ENCODE assay signal across 11 cellular contexts in the genomic region with DNA sequence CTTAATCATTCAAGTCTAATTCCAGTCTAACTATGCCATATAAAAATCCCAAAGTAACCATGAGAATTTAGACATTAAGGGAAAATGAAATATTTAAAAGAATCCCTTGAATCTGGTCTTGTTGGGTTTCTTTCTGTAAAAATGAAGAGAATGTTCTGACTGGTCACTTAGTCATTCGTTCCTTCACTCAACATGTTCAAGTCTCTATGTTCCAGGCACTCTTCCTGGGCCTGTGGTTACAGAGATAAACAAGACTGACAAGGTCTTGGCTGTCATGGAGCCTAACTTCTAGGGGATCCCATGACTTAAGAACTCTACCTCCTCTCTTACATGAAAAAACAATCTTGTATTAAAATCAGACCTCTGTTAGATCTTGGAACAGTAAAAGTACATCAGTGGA.
DNase-seq lines count a peak whose midpoint lies in the region; ATAC-seq and TF ChIP-seq lines count a peak whose summit lies in the region.
"Had no signal": no experiment of that assay in that cellular context is flagged by ENCODE, and none has a peak within 500 bp of the region (broad histone marks: within the 10 kb centered on the region; RNA-seq: fewer than 3 reads in every experiment).

No MANE protein-coding gene starts in this region.

- H3K9me2 ChIP-seq in SK-N-SH, result no peaks in the 10 kb centered on the region

- H3K27me3 ChIP-seq in SK-N-SH (ENCODE audit: insufficient read depth), result no peaks in the 10 kb centered on the region
- no peaks in the 10 kb centered on the region for H3K27me3 ChIP-seq in psoas muscle (ENCODE audit: insufficient read depth in 3 of 3, low read length in 2 of 3)

- DNase-seq in GM04503 (ENCODE audit: low read depth) (peak; percentile 81), SK-N-SH (no peak), fibroblast of peridontal ligament (ENCODE audit: extremely low read depth) (peak; percentile 97), psoas muscle (no peak), DMS53 (lab: John Stamatoyannopoulos, UW) (no peak), left colon (no peak), C1 segment of cervical spinal cord (lab: John Stamatoyannopoulos, UW) (no peak)
- DNase-seq: activated gamma-delta T cell; lower lobe of right lung; stimulated activated CD4-positive, alpha-beta T cell treated with anti-CD3 and anti-CD28 coated beads, Interleukin-12 subunit alpha, Interleukin-12 subunit beta, amount 100 ng/mL, for 4 hours had no signal

- H3K4me1 ChIP-seq in SK-N-SH (ENCODE audit: control insufficient read depth in 1 of 2, insufficient read depth in 2 of 2, low read depth in 1 of 2, low read length in 1 of 2) (peaks cover 29 to 31% of the 10 kb centered on the region in 2 experiments), psoas muscle (peaks cover 2% of the 10 kb centered on the region)

- H3K4me3 ChIP-seq in SK-N-SH (ENCODE audit: low read depth in 2 of 2, low read length in 1 of 2), result no peak overlapping the region
- no peak overlapping the region for H3K4me3 ChIP-seq in psoas muscle
- H3K4me3 ChIP-seq: lower lobe of right lung had no signal

- CTCF ChIA-PET in SK-N-SH (lab: Yijun Ruan, JAX), result no interaction called here

- no peak for TF ChIP-seq RAD21 in SK-N-SH (IDR thresholded peaks at IDR 0.05; ENCODE audit: low read length)

- POLR2A ChIA-PET in SK-N-SH (lab: Yijun Ruan, JAX), result no interaction called here

- 55% methylated on average over 1 of the region's 1 CpG for WGBS in SK-N-SH (ENCODE audit: low lambda C conversion rate)
- WGBS in psoas muscle, 3 donors, result 69 to 95% (median 83%) methylated on average over 1 of the region's 1 CpG

- H4K20me1 ChIP-seq in SK-N-SH (ENCODE audit: insufficient read depth), result no peaks in the 10 kb centered on the region

- TF ChIP-seq EP300 in SK-N-SH (IDR thresholded peaks at IDR 0.05; ENCODE audit: borderline replicate concordance in 1 of 2, low read depth in 1 of 2, low read length in 1 of 2), result peak in 1 of 2 experiments; percentile 91; a peak in 2 of 4 replicates

- H3K9me3 ChIP-seq in SK-N-SH (no peaks in the 10 kb centered on the region), psoas muscle (no peaks in the 10 kb centered on the region)
- H3K9me3 ChIP-seq: lower lobe of right lung had no signal

- H3K36me3 ChIP-seq in SK-N-SH (replicated peaks in 1 of 2; ENCODE audit: control insufficient read depth in 1 of 2, insufficient read depth in 2 of 2, low read length in 1 of 2), result no peaks in the 10 kb centered on the region
- H3K36me3 ChIP-seq in psoas muscle (ENCODE audit: insufficient read depth in 1 of 2, low read depth in 1 of 2), result no peaks in the 10 kb centered on the region
- H3K36me3 ChIP-seq: lower lobe of right lung had no signal

- H3F3A ChIP-seq in SK-N-SH (replicated peaks; ENCODE audit: insufficient read depth), result peaks cover 12% of the 10 kb centered on the region

- no peaks in the 10 kb centered on the region for H3K79me2 ChIP-seq in SK-N-SH (ENCODE audit: insufficient read depth)

- TF ChIP-seq CTCF in SK-N-SH (IDR thresholded peaks at IDR 0.05), result no peak
- no peak for TF ChIP-seq CTCF in psoas muscle (IDR thresholded peaks at IDR 0.05)

- peak overlapping the region; percentile 80 to 81 for H3K27ac ChIP-seq in SK-N-SH (ENCODE audit: low read depth in 2 of 2, low read length in 1 of 2)
- H3K27ac ChIP-seq in psoas muscle, result no peak overlapping the region
- H3K27ac ChIP-seq: lower lobe of right lung had no signal

- no peak overlapping the region for H2AFZ ChIP-seq in SK-N-SH (ENCODE audit: low read depth)

- ATAC-seq in psoas muscle (peak; percentile 42 to 70 (median 50)), left colon (no peak), GM21619 (IDR thresholded peaks at IDR 0.05; ENCODE audit: unreplicated experiment) (no peak)

- no peak overlapping the region; the same call in 1 of the 2 replicates for H3K9ac ChIP-seq in SK-N-SH

- no peak overlapping the region for H3K4me2 ChIP-seq in SK-N-SH

- intact Hi-C loops in psoas muscle (cut with DNase I), result no loop called here
- intact Hi-C loops in left colon (cut with DNase I, micrococcal nuclease), result no loop called here

TF ChIP-seq in SK-N-SH, 30 proteins besides CTCF, POLR2A, EP300 and RAD21:
- TF ChIP-seq POLR2AphosphoS5 (IDR thresholded peaks at IDR 0.05; ENCODE audit: low read depth, low read length) (peak; percentile 40; the same call in 1 of the 2 replicates), JUND (IDR thresholded peaks at IDR 0.05) (peak; percentile 79), NFIC (IDR thresholded peaks at IDR 0.05; ENCODE audit: borderline replicate concordance) (peak; percentile 71), USF2 (IDR thresholded peaks at IDR 0.05; ENCODE audit: borderline replicate concordance, low read depth, low read length) (no peak), FOSL2 (IDR thresholded peaks at IDR 0.05; ENCODE audit: borderline replicate concordance, low read depth) (peak; percentile 75), TCF12 (IDR thresholded peaks at IDR 0.05) (peak; percentile 92), FOXJ3 (CRISPR knock-in tag; IDR thresholded peaks at IDR 0.05) (no peak), MEF2A (IDR thresholded peaks at IDR 0.05; ENCODE audit: borderline replicate concordance, low read depth) (peak; percentile 31; the same call in 1 of the 2 replicates), FOXM1 (IDR thresholded peaks at IDR 0.05; ENCODE audit: low read depth) (no peak), TEAD4 (IDR thresholded peaks at IDR 0.05; ENCODE audit: borderline replicate concordance, insufficient read depth) (peak; percentile 61)
- TF ChIP-seq, protein P1, sequence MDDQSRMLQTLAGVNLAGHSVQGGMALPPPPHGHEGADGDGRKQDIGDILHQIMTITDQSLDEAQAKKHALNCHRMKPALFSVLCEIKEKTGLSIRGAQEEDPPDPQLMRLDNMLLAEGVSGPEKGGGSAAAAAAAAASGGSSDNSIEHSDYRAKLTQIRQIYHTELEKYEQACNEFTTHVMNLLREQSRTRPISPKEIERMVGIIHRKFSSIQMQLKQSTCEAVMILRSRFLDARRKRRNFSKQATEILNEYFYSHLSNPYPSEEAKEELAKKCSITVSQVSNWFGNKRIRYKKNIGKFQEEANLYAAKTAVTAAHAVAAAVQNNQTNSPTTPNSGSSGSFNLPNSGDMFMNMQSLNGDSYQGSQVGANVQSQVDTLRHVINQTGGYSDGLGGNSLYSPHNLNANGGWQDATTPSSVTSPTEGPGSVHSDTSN (IDR thresholded peaks at IDR 0.05), result peak; percentile 95
TF ChIP-seq in SK-N-SH: peak in this region for 8.

Comparison
In these comparisons a context has a peak if more than half of its experiments do, and no peak if none do; other contexts are left out.
1. DNase-seq: peak in GM04503 (single experiment) and fibroblast of peridontal ligament (single experiment); none in SK-N-SH (single experiment), psoas muscle (0 of 2), DMS53 (single experiment), left colon (0 of 2) and C1 segment of cervical spinal cord (0 of 14).
2. ATAC-seq: peak in psoas muscle (4 of 4); none in left colon (single experiment) and GM21619 (single experiment).